Comparison of ENCODE assay signal across 1 cellular context in the genomic region with DNA sequence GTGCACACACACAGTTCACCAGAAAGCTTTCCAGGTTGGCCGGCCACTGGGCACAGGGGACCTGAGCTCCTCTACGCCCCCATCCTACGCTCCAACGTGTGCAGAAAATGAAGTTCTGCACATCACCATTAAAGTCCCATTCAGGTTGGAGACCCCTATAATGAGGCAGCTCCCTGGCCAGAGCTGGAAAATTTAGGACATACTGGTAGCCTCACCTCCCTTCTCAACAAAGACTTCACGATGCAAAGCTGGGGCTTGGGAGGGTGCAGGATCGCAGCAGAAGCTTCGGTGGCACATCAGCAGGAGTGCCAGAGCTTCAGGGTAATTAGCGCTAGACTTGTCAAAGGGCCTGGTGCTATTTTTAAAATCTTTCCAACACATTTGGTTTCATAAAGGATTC.
TF ChIP-seq lines count a peak whose summit lies in the region.

No MANE protein-coding gene starts in this region.

TF ChIP-seq in HepG2, 621 proteins besides CTCF, POLR2A, EP300 and RAD21:
- TF ChIP-seq, protein P1, sequence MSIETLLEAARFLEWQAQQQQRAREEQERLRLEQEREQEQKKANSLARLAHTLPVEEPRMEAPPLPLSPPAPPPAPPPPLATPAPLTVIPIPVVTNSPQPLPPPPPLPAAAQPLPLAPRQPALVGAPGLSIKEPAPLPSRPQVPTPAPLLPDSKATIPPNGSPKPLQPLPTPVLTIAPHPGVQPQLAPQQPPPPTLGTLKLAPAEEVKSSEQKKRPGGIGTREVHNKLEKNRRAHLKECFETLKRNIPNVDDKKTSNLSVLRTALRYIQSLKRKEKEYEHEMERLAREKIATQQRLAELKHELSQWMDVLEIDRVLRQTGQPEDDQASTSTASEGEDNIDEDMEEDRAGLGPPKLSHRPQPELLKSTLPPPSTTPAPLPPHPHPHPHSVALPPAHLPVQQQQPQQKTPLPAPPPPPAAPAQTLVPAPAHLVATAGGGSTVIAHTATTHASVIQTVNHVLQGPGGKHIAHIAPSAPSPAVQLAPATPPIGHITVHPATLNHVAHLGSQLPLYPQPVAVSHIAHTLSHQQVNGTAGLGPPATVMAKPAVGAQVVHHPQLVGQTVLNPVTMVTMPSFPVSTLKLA (IDR thresholded peaks at IDR 0.05): peak; percentile 79; the same call in 1 of the 2 replicates
- TF ChIP-seq ZNF782 (CRISPR knock-in tag; IDR thresholded peaks at IDR 0.05; ENCODE audit: borderline replicate concordance): no peak
